16 cellular contexts compared by ENCODE assay signal in genomic region chr20:33827109-33827508, GRCh38. TPM values are rescaled to one million over a fixed set of nuclear protein-coding genes. Genes with fewer than 3 reads are reported as not detected.
DNase-seq lines count a peak whose midpoint lies in the region; ATAC-seq and TF ChIP-seq lines count a peak whose summit lies in the region.
"Had no signal": no experiment of that assay in that cellular context is flagged by ENCODE, and none has a peak within 500 bp of the region (broad histone marks: within the 10 kb centered on the region; RNA-seq: fewer than 3 reads in every experiment).

No MANE protein-coding gene starts in this region.

- no peak overlapping the region for H3K27ac ChIP-seq in naive thymus-derived CD4-positive, alpha-beta T cell (ENCODE audit: low read depth, low read length)
- H3K27ac ChIP-seq in tibial artery = peak overlapping the region; percentile 76
- H3K27ac ChIP-seq: A549 had no signal

- H3K36me3 Mint-ChIP-seq in activated naive CD4-positive, alpha-beta T cell treated with anti-CD3 and anti-CD28 coated beads, Interleukin-2, amount 50 U/mL, for 24 hours = peaks cover 3% of the 10 kb centered on the region
- peaks cover 0 to 16% of the 10 kb centered on the region in 2 donors for H3K36me3 Mint-ChIP-seq in activated naive CD4-positive, alpha-beta T cell treated with anti-CD3 and anti-CD28 coated beads, Interleukin-2, amount 50 U/mL, for 72 hours
- H3K36me3 Mint-ChIP-seq in WTC11 = no peaks in the 10 kb centered on the region
- peaks cover 0 to 19% (median 7%) of the 10 kb centered on the region in 5 donors for H3K36me3 Mint-ChIP-seq in naive thymus-derived CD4-positive, alpha-beta T cell

- H3K27ac Mint-ChIP-seq in activated naive CD4-positive, alpha-beta T cell treated with anti-CD3 and anti-CD28 coated beads, Interleukin-2, amount 50 U/mL, for 24 hours = peak overlapping the region; percentile 38
- peak overlapping the region in 1 of 2 donors; percentile 61 for H3K27ac Mint-ChIP-seq in activated naive CD4-positive, alpha-beta T cell treated with anti-CD3 and anti-CD28 coated beads, Interleukin-2, amount 50 U/mL, for 72 hours
- peak overlapping the region; percentile 90 for H3K27ac Mint-ChIP-seq in WTC11
- H3K27ac Mint-ChIP-seq in naive thymus-derived CD4-positive, alpha-beta T cell = peak overlapping the region in 5 of 9 donors; percentile 6 to 89 (median 55)
- H3K27ac Mint-ChIP-seq: stimulated activated naive CD8-positive, alpha-beta T cell treated with anti-CD3 and anti-CD28 coated beads, Interleukin-15, amount 100 ng/mL, for 72 hours had no signal

- peaks cover 81% of the 10 kb centered on the region for H3K4me1 Mint-ChIP-seq in activated naive CD4-positive, alpha-beta T cell treated with anti-CD3 and anti-CD28 coated beads, Interleukin-2, amount 50 U/mL, for 24 hours
- peaks cover 43% of the 10 kb centered on the region for H3K4me1 Mint-ChIP-seq in WTC11
- peaks cover 48 to 87% (median 70%) of the 10 kb centered on the region in 7 donors for H3K4me1 Mint-ChIP-seq in naive thymus-derived CD4-positive, alpha-beta T cell

- CTCF ChIA-PET in WTC11 (lab: Charles Lee) = interaction anchor here (1.9 to 2.1 kb wide), 2 partner anchors 35 to 36 kb away, joined by 9 to 14 read pairs; no protein-coding TSS in a partner anchor
- CTCF ChIA-PET in naive thymus-derived CD4-positive, alpha-beta T cell (lab: Charles Lee) = interaction anchor here (0.9 kb wide), 1 partner anchor 243 kb away, joined by 3 read pairs; no protein-coding TSS in a partner anchor

- no peaks in the 10 kb centered on the region for H3K9me3 ChIP-seq in naive thymus-derived CD4-positive, alpha-beta T cell (ENCODE audit: control insufficient read depth in 2 of 3, low read length in 3 of 3)
- H3K9me3 ChIP-seq in tibial artery (no peaks in the 10 kb centered on the region), BE2C (no peaks in the 10 kb centered on the region)
- H3K9me3 ChIP-seq: A549 had no signal

- no peaks in the 10 kb centered on the region for H3K9me3 Mint-ChIP-seq in activated naive CD4-positive, alpha-beta T cell treated with anti-CD3 and anti-CD28 coated beads, Interleukin-2, amount 50 U/mL, for 24 hours
- no peaks in the 10 kb centered on the region for H3K9me3 Mint-ChIP-seq in activated naive CD4-positive, alpha-beta T cell treated with anti-CD3 and anti-CD28 coated beads, Interleukin-2, amount 50 U/mL, for 72 hours
- H3K9me3 Mint-ChIP-seq in WTC11 = no peaks in the 10 kb centered on the region
- no peaks in the 10 kb centered on the region for H3K9me3 Mint-ChIP-seq in naive thymus-derived CD4-positive, alpha-beta T cell
- H3K9me3 Mint-ChIP-seq: stimulated activated naive CD8-positive, alpha-beta T cell treated with anti-CD3 and anti-CD28 coated beads, Interleukin-15, amount 100 ng/mL, for 72 hours had no signal

- no peaks in the 10 kb centered on the region for H3K27me3 Mint-ChIP-seq in activated naive CD4-positive, alpha-beta T cell treated with anti-CD3 and anti-CD28 coated beads, Interleukin-2, amount 50 U/mL, for 24 hours
- H3K27me3 Mint-ChIP-seq in WTC11 (ENCODE audit: low read depth) = no peaks in the 10 kb centered on the region
- H3K27me3 Mint-ChIP-seq in naive thymus-derived CD4-positive, alpha-beta T cell = no peaks in the 10 kb centered on the region
- H3K27me3 Mint-ChIP-seq: stimulated activated naive CD8-positive, alpha-beta T cell treated with anti-CD3 and anti-CD28 coated beads, Interleukin-15, amount 100 ng/mL, for 72 hours; T-helper 17 cell had no signal

- H3K4me1 ChIP-seq in naive thymus-derived CD4-positive, alpha-beta T cell (ENCODE audit: control insufficient read depth in 2 of 2, insufficient read depth in 2 of 2, low read length in 2 of 2) = peaks cover 10 to 34% of the 10 kb centered on the region in 2 donors
- H3K4me1 ChIP-seq in tibial artery = peaks cover 0 to 75% (median 57%) of the 10 kb centered on the region in 4 donors
- peaks cover 13% of the 10 kb centered on the region for H3K4me1 ChIP-seq in BE2C

- no peaks in the 10 kb centered on the region for H3K27me3 ChIP-seq in naive thymus-derived CD4-positive, alpha-beta T cell (ENCODE audit: control insufficient read depth in 2 of 2, insufficient read depth in 2 of 2, low read length in 2 of 2)
- H3K27me3 ChIP-seq in tibial artery (no peaks in the 10 kb centered on the region), BE2C (no peaks in the 10 kb centered on the region)

- H3K4me3 Mint-ChIP-seq in activated naive CD4-positive, alpha-beta T cell treated with anti-CD3 and anti-CD28 coated beads, Interleukin-2, amount 50 U/mL, for 24 hours = no peak overlapping the region
- H3K4me3 Mint-ChIP-seq in WTC11 = no peak overlapping the region
- peak overlapping the region in 2 of 10 donors; percentile 18 to 69 for H3K4me3 Mint-ChIP-seq in naive thymus-derived CD4-positive, alpha-beta T cell
- H3K4me3 Mint-ChIP-seq: stimulated activated naive CD8-positive, alpha-beta T cell treated with anti-CD3 and anti-CD28 coated beads, Interleukin-15, amount 100 ng/mL, for 72 hours; T-helper 17 cell had no signal

- H3K36me3 ChIP-seq in naive thymus-derived CD4-positive, alpha-beta T cell (ENCODE audit: control insufficient read depth in 2 of 3, insufficient read depth in 3 of 3, low read length in 3 of 3) = peaks cover 0 to 9% (median 0%) of the 10 kb centered on the region in 3 experiments
- H3K36me3 ChIP-seq in tibial artery (no peaks in the 10 kb centered on the region), BE2C (no peaks in the 10 kb centered on the region)

- POLR2A ChIA-PET in WTC11 (lab: Charles Lee) = interaction anchor here (0.7 kb wide), 1 partner anchor 9 kb away, joined by 3 read pairs; no protein-coding TSS in a partner anchor
- POLR2A ChIA-PET in naive thymus-derived CD4-positive, alpha-beta T cell (lab: Charles Lee) = no interaction called here

- intact Hi-C loops in naive thymus-derived CD4-positive, alpha-beta T cell (cut with micrococcal nuclease) = no loop called here
- intact Hi-C loops in tibial artery (cut with DNase I; ENCODE audit: low total_unique reads) = no loop called here

- DNase-seq in activated naive CD4-positive, alpha-beta T cell treated with anti-CD3 and anti-CD28 coated beads, Interleukin-2, amount 50 U/mL, for 72 hours (ENCODE audit: low spot score in 2 of 2) = no peak
- DNase-seq in WTC11 (ENCODE audit: low spot score) (no peak), tibial artery (no peak), NCI-H446 treated with DMSO at 0.1 percent for 48 hours (lab: John Stamatoyannopoulos, UW) (no peak), BE2C (no peak)
- DNase-seq in naive thymus-derived CD4-positive, alpha-beta T cell = no peak
- DNase-seq: GF-D8; NCI-H187 treated with DMSO at 0.1 percent for 48 hours; NCI-H526; occipital lobe; RPMI8226; stimulated activated naive CD8-positive, alpha-beta T cell treated with anti-CD3 and anti-CD28 coated beads, Interleukin-15, amount 100 ng/mL, for 72 hours; T-helper 17 cell had no signal

- H3K4me3 ChIP-seq in naive thymus-derived CD4-positive, alpha-beta T cell (ENCODE audit: low read length) = no peak overlapping the region
- H3K4me3 ChIP-seq in tibial artery (no peak overlapping the region), BE2C (ENCODE audit: low read depth, low read length) (no peak overlapping the region)
- H3K4me3 ChIP-seq: A549 had no signal

- no peak for ATAC-seq in activated naive CD4-positive, alpha-beta T cell treated with anti-CD3 and anti-CD28 coated beads, Interleukin-2, amount 50 U/mL, for 72 hours
- ATAC-seq in WTC11 = no peak
- ATAC-seq in naive thymus-derived CD4-positive, alpha-beta T cell = no peak
- no peak for ATAC-seq in HG02981 (IDR thresholded peaks at IDR 0.05; ENCODE audit: unreplicated experiment)
- ATAC-seq: stimulated activated naive CD8-positive, alpha-beta T cell treated with anti-CD3 and anti-CD28 coated beads, Interleukin-15, amount 100 ng/mL, for 72 hours; T-helper 17 cell had no signal

- TF ChIP-seq CTCF in WTC11 (IDR thresholded peaks at IDR 0.05) (no peak), tibial artery (IDR thresholded peaks at IDR 0.05) (no peak), BE2C (IDR thresholded peaks at IDR 0.05; ENCODE audit: low read depth, low read length) (no peak)

TF ChIP-seq in WTC11, 78 proteins besides CTCF, POLR2A, EP300 and RAD21 (continues in another document):
- TF ChIP-seq CDX4 (CRISPR knock-in tag; IDR thresholded peaks at IDR 0.05; ENCODE audit: borderline replicate concordance) = no peak
- TF ChIP-seq ZBTB43 (CRISPR knock-in tag; IDR thresholded peaks at IDR 0.05) = no peak

RNA-seq across cellular contexts. Expression of gene CHMP4B, which starts 16.0 kb away (rescaled TPM):
- 10 to 100 TPM; 80.0 to 81.4 TPM for total RNA-seq in activated naive CD4-positive, alpha-beta T cell treated with anti-CD3 and anti-CD28 coated beads, Interleukin-2, amount 50 U/mL, for 72 hours
- total RNA-seq in WTC11 (2021) = 65.4 to 72.5 TPM (median 66.1 TPM) in 3 replicates
- total RNA-seq in naive thymus-derived CD4-positive, alpha-beta T cell = 10 to 100 TPM; 47.5 to 80.8 (median 54.4) TPM
- polyA plus RNA-seq in naive thymus-derived CD4-positive, alpha-beta T cell = 1 to 10 TPM; 4.9 to 5.2 TPM
- 132 TPM for polyA plus RNA-seq in BE2C (2012; ENCODE audit: insufficient read depth, insufficient read length, low read depth)
